Comparison of ENCODE assay signal across 8 cellular contexts in genomic region chr10:18140149-18140956, GRCh38. TPM values are rescaled to one million over a fixed set of nuclear protein-coding genes. Genes with fewer than 3 reads are reported as not detected.
DNase-seq lines count a peak whose midpoint lies in the region; ATAC-seq and TF ChIP-seq lines count a peak whose summit lies in the region.

Gene CACNB2 (plus strand): TSS chr10:18140424.

- WGBS in urinary bladder = under 1% methylated on average over 100 of the region's 100 CpGs

- H3K4me1 Mint-ChIP-seq in activated CD4-positive, alpha-beta T cell treated with anti-CD3 and anti-CD28 coated beads, Interleukin-2, amount 10 ng/mL, durations not matched to agents 7 days and 5 days = no peaks in the 10 kb centered on the region

- no peaks in the 10 kb centered on the region for H3K36me3 ChIP-seq in urinary bladder (ENCODE audit: insufficient read depth)

- CTCF ChIA-PET in activated CD4-positive, alpha-beta T cell treated with anti-CD3 and anti-CD28 coated beads, Interleukin-2, amount 10 ng/mL, durations not matched to agents 7 days and 5 days (lab: Charles Lee) = no interaction called here

- TF ChIP-seq POLR2A in erythroblast (IDR thresholded peaks at IDR 0.05; ENCODE audit: low read length) = no peak

- DNase-seq in ELR (ENCODE audit: low read depth) = peak; percentile 23
- peak; percentile 45 for DNase-seq in NCI-H510A treated with DMSO at 0.1 percent for 48 hours (lab: John Stamatoyannopoulos, UW)
- DNase-seq in middle frontal gyrus (ENCODE audit: extremely low spot score, low spot score) = peak; percentile 53
- no peak for DNase-seq in erythroblast (lab: John Stamatoyannopoulos, UW)
- DNase-seq in activated CD4-positive, alpha-beta T cell treated with anti-CD3 and anti-CD28 coated beads, Interleukin-2, amount 10 ng/mL, durations not matched to agents 7 days and 5 days = no peak
- DNase-seq in NCI-H446 (lab: John Stamatoyannopoulos, UW) = no peak

- H3K36me3 Mint-ChIP-seq in activated CD4-positive, alpha-beta T cell treated with anti-CD3 and anti-CD28 coated beads, Interleukin-2, amount 10 ng/mL, durations not matched to agents 7 days and 5 days (ENCODE audit: low read depth) = no peaks in the 10 kb centered on the region

- no peak within 1 kb of the TSS for H3K27ac Mint-ChIP-seq in activated CD4-positive, alpha-beta T cell treated with anti-CD3 and anti-CD28 coated beads, Interleukin-2, amount 10 ng/mL, durations not matched to agents 7 days and 5 days

- peak; percentile 11 for ATAC-seq in esophagus mucosa

- no peaks in the 10 kb centered on the region for H3K9me3 Mint-ChIP-seq in activated CD4-positive, alpha-beta T cell treated with anti-CD3 and anti-CD28 coated beads, Interleukin-2, amount 10 ng/mL, durations not matched to agents 7 days and 5 days

- peaks cover 33% of the 10 kb centered on the region for H3K27me3 Mint-ChIP-seq in activated CD4-positive, alpha-beta T cell treated with anti-CD3 and anti-CD28 coated beads, Interleukin-2, amount 10 ng/mL, durations not matched to agents 7 days and 5 days

- POLR2A ChIA-PET in activated CD4-positive, alpha-beta T cell treated with anti-CD3 and anti-CD28 coated beads, Interleukin-2, amount 10 ng/mL, durations not matched to agents 7 days and 5 days (lab: Charles Lee) = no interaction called here

- peak within 1 kb of the TSS; percentile 69 for H3K4me3 ChIP-seq in urinary bladder (ENCODE audit: low read depth, low read length)

- no peak within 1 kb of the TSS for H3K4me3 Mint-ChIP-seq in activated CD4-positive, alpha-beta T cell treated with anti-CD3 and anti-CD28 coated beads, Interleukin-2, amount 10 ng/mL, durations not matched to agents 7 days and 5 days

- no peak within 1 kb of the TSS for H3K27ac ChIP-seq in urinary bladder (ENCODE audit: low read depth)

- H3K4me1 ChIP-seq in urinary bladder (ENCODE audit: insufficient read depth) = no peaks in the 10 kb centered on the region

RNA-seq across cellular contexts. Expression of gene CACNB2, which starts in this region (rescaled TPM):
- 0.40 TPM for total RNA-seq in esophagus mucosa
- 40.4 TPM for total RNA-seq in urinary bladder
- polyA plus RNA-seq in urinary bladder = 16.7 TPM
- not detected for total RNA-seq in activated CD4-positive, alpha-beta T cell treated with anti-CD3 and anti-CD28 coated beads, Interleukin-2, amount 10 ng/mL, durations not matched to agents 7 days and 5 days

Comparison
In these comparisons a context has a peak if more than half of its experiments do, and no peak if none do; other contexts are left out.
1. RNA of gene CACNB2 (total RNA-seq): 40.4 TPM in urinary bladder (single experiment); 0.40 TPM in esophagus mucosa (single experiment) and not detected in activated CD4-positive, alpha-beta T cell treated with anti-CD3 and anti-CD28 coated beads, Interleukin-2, amount 10 ng/mL, durations not matched to agents 7 days and 5 days; every median in the first group is over 10 times any median in the second.
2. Peak in ATAC-seq in esophagus mucosa; RNA of the gene not detected or under 1 TPM.
3. DNase-seq: peak in ELR (single experiment), NCI-H510A treated with DMSO at 0.1 percent for 48 hours (single experiment) and middle frontal gyrus (single experiment); none in erythroblast (0 of 2), activated CD4-positive, alpha-beta T cell treated with anti-CD3 and anti-CD28 coated beads, Interleukin-2, amount 10 ng/mL, durations not matched to agents 7 days and 5 days (single experiment) and NCI-H446 (0 of 2).